In the genomic region with DNA sequence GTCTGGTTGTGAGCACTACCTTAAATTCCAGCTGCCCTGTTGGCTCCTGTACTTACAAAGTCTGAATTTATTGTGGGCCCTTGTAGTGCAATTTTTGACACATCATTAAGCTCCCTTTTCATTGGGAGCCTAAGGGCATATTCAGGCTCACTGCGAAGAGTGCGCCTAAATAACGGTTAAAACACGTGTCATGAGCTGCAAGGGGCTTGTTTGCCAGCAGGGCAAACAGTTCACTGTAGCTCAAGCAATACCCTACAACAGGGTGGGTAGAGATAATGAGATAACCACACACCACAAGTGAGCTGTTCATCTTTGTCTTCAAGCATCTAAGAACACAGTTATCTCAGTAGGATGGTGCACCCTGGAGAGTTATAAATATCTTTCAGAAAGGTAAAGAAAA, we compare ENCODE assay signal across 17 cellular contexts.
DNase-seq lines count a peak whose midpoint lies in the region; ATAC-seq and TF ChIP-seq lines count a peak whose summit lies in the region.
"Had no signal": no experiment of that assay in that cellular context is flagged by ENCODE, and none has a peak within 500 bp of the region (broad histone marks: within the 10 kb centered on the region; RNA-seq: fewer than 3 reads in every experiment).

No MANE protein-coding gene starts in this region.

- H3K36me3 ChIP-seq in Loucy (ENCODE audit: insufficient read depth, low read length) (no peaks in the 10 kb centered on the region), thymus (ENCODE audit: control insufficient read depth, insufficient read depth) (no peaks in the 10 kb centered on the region)
- H3K36me3 ChIP-seq: Peyer's patch had no signal

- intact Hi-C loops in activated CD8-positive, alpha-beta T cell treated with anti-CD3 and anti-CD28 coated beads for 36 hours (cut with micrococcal nuclease) = no loop called here

- H3K27ac ChIP-seq in thymus (ENCODE audit: low read depth) = peak overlapping the region; percentile 64
- H3K27ac ChIP-seq: Peyer's patch had no signal

- H3K4me1 Mint-ChIP-seq in activated CD8-positive, alpha-beta T cell treated with anti-CD3 and anti-CD28 coated beads for 36 hours (ENCODE audit: low read depth) = peaks cover 9% of the 10 kb centered on the region
- H3K4me1 Mint-ChIP-seq in mesothelial cell of epicardium = no peaks in the 10 kb centered on the region

- no peaks in the 10 kb centered on the region for H3K9me3 ChIP-seq in Loucy (ENCODE audit: insufficient read depth, low read depth, low read length)
- no peaks in the 10 kb centered on the region for H3K9me3 ChIP-seq in thymus (ENCODE audit: control insufficient read depth)
- H3K9me3 ChIP-seq: Peyer's patch had no signal

- no peaks in the 10 kb centered on the region for H3F3A ChIP-seq in Loucy (ENCODE audit: low read depth)

- H3K27ac Mint-ChIP-seq in activated CD8-positive, alpha-beta T cell treated with anti-CD3 and anti-CD28 coated beads for 36 hours = no peak overlapping the region
- no peak overlapping the region for H3K27ac Mint-ChIP-seq in mesothelial cell of epicardium
- H3K27ac Mint-ChIP-seq: CD4-positive, alpha-beta T cell; T-helper 1 cell treated with Interleukin-12 subunit alpha and Interleukin-12 subunit beta and Interleukin-4 antibody, amounts not matched to agents 30 μg/mL and 1 μg/mL, for 36 hours had no signal

- H3K9me3 Mint-ChIP-seq in activated CD8-positive, alpha-beta T cell treated with anti-CD3 and anti-CD28 coated beads for 36 hours = no peaks in the 10 kb centered on the region
- no peaks in the 10 kb centered on the region for H3K9me3 Mint-ChIP-seq in mesothelial cell of epicardium
- H3K9me3 Mint-ChIP-seq: CD4-positive, alpha-beta T cell; T-helper 1 cell treated with Interleukin-12 subunit alpha and Interleukin-12 subunit beta and Interleukin-4 antibody, amounts not matched to agents 30 μg/mL and 1 μg/mL, for 36 hours had no signal

- no peak; the same call in 1 of the 2 replicates for TF ChIP-seq CTCF in Loucy (conservative IDR thresholded peaks at IDR 0.05; ENCODE audit: low read length)
- TF ChIP-seq CTCF in activated CD8-positive, alpha-beta T cell treated with anti-CD3 and anti-CD28 coated beads for 36 hours (IDR thresholded peaks at IDR 0.05) = no peak
- TF ChIP-seq CTCF in mesothelial cell of epicardium (IDR thresholded peaks at IDR 0.05; ENCODE audit: unreplicated experiment) = no peak

- no peak overlapping the region for H2AFZ ChIP-seq in Loucy (ENCODE audit: low read length)

- POLR2A ChIA-PET in activated CD8-positive, alpha-beta T cell treated with anti-CD3 and anti-CD28 coated beads for 36 hours (lab: Charles Lee) = interaction anchor here (1.2 to 1.5 kb wide), 2 partner anchors 12 to 16 kb away, joined by 3 to 4 read pairs; no protein-coding TSS in a partner anchor

- CTCF ChIA-PET in activated CD8-positive, alpha-beta T cell treated with anti-CD3 and anti-CD28 coated beads for 36 hours (lab: Charles Lee) = interaction anchor here (1.8 to 4.1 kb wide), 4 partner anchors 17 to 95 kb away, joined by 7 to 14 read pairs (median 8); no protein-coding TSS in a partner anchor

- H3K4me1 ChIP-seq in Loucy (ENCODE audit: insufficient read depth, low read length, poor library complexity, severe bottlenecking) (peaks cover 22% of the 10 kb centered on the region), thymus (ENCODE audit: control insufficient read depth, insufficient read depth, low read length) (peaks cover 6% of the 10 kb centered on the region)
- H3K4me1 ChIP-seq: Peyer's patch had no signal

- ATAC-seq in activated CD8-positive, alpha-beta T cell treated with anti-CD3 and anti-CD28 coated beads for 36 hours = peak; percentile 37
- ATAC-seq in GM18498 (IDR thresholded peaks at IDR 0.05; ENCODE audit: unreplicated experiment) = no peak
- ATAC-seq: SK-N-SH treated with all-trans-retinoic acid at 6 μM for 48 hours had no signal

- peak overlapping the region; percentile 49 for H3K4me2 ChIP-seq in Loucy (ENCODE audit: low read depth, low read length, poor library complexity, severe bottlenecking)

- H3K36me3 Mint-ChIP-seq in activated CD8-positive, alpha-beta T cell treated with anti-CD3 and anti-CD28 coated beads for 36 hours (ENCODE audit: low read depth) = no peaks in the 10 kb centered on the region
- no peaks in the 10 kb centered on the region for H3K36me3 Mint-ChIP-seq in mesothelial cell of epicardium

- H3K27me3 ChIP-seq in Loucy (ENCODE audit: insufficient read depth, low read length, poor library complexity, severe bottlenecking) (no peaks in the 10 kb centered on the region), thymus (ENCODE audit: control insufficient read depth, insufficient read depth) (no peaks in the 10 kb centered on the region)
- H3K27me3 ChIP-seq: Peyer's patch had no signal

- no peaks in the 10 kb centered on the region for H4K20me1 ChIP-seq in Loucy (ENCODE audit: insufficient read depth, low read length, poor library complexity, severe bottlenecking)

- peaks cover 2% of the 10 kb centered on the region for H3K27me3 Mint-ChIP-seq in activated CD8-positive, alpha-beta T cell treated with anti-CD3 and anti-CD28 coated beads for 36 hours
- peaks cover 2% of the 10 kb centered on the region for H3K27me3 Mint-ChIP-seq in mesothelial cell of epicardium (ENCODE audit: low read depth)
- H3K27me3 Mint-ChIP-seq: CD4-positive, alpha-beta T cell had no signal

- H3K4me3 ChIP-seq in Loucy (ENCODE audit: low read length, poor library complexity, severe bottlenecking) (no peak overlapping the region), thymus (ENCODE audit: low read length) (no peak overlapping the region)
- H3K4me3 ChIP-seq: Peyer's patch had no signal

- DNase-seq in NCI-H748 (lab: John Stamatoyannopoulos, UW; ENCODE audit: unreplicated experiment) (peak; percentile 52), NCI-H748 treated with DMSO at 0.1 percent for 48 hours (lab: John Stamatoyannopoulos, UW) (no peak), mesothelial cell of epicardium (ENCODE audit: low spot score in 2 of 2, unreplicated experiment in 2 of 2) (no peak), activated gamma-delta T cell treated with Interleukin-2 at 50 U/mL for 16 hours (no peak)
- no peak for DNase-seq in activated CD8-positive, alpha-beta T cell treated with anti-CD3 and anti-CD28 coated beads for 36 hours
- DNase-seq: ACHN; CD4-positive, alpha-beta T cell; NCI-H1694 treated with DMSO at 0.1 percent for 48 hours; NCI-H345; NCI-H774; Peyer's patch; SHP77 had no signal

- 58% methylated on average over 4 of the region's 4 CpGs for WGBS in thymus

- H3K79me2 ChIP-seq in Loucy (ENCODE audit: insufficient read depth, low read length) = no peaks in the 10 kb centered on the region

- peak overlapping the region; percentile 48 for H3K9ac ChIP-seq in Loucy (ENCODE audit: low read depth, low read length, poor library complexity, severe bottlenecking)

- H3K9me2 ChIP-seq in Loucy (replicated peaks; ENCODE audit: low read depth, low read length) = no peaks in the 10 kb centered on the region

- no peak overlapping the region for H3K4me3 Mint-ChIP-seq in activated CD8-positive, alpha-beta T cell treated with anti-CD3 and anti-CD28 coated beads for 36 hours
- no peak overlapping the region for H3K4me3 Mint-ChIP-seq in mesothelial cell of epicardium
- H3K4me3 Mint-ChIP-seq: CD4-positive, alpha-beta T cell; T-helper 1 cell treated with Interleukin-12 subunit alpha and Interleukin-12 subunit beta and Interleukin-4 antibody, amounts not matched to agents 30 μg/mL and 1 μg/mL, for 36 hours had no signal
